8 cellular contexts compared by ENCODE assay signal in genomic region chr7:77330169-77330882, GRCh38.
DNase-seq lines count a peak whose midpoint lies in the region; ATAC-seq, FAIRE-seq and TF ChIP-seq lines count a peak whose summit lies in the region.

No MANE protein-coding gene starts in this region.

- no peak overlapping the region for H3K4me3 ChIP-seq in left ventricle myocardium inferior
- no peak overlapping the region for H3K4me3 ChIP-seq in lower lobe of right lung

- no peak for FAIRE-seq in RCC 7860 (lab: Jason Lieb, UNC)

- H3K27me3 ChIP-seq in left ventricle myocardium inferior (ENCODE audit: low read depth) (no peaks in the 10 kb centered on the region), lower lobe of right lung (ENCODE audit: low read depth) (no peaks in the 10 kb centered on the region)

- H3K4me1 ChIP-seq in left ventricle myocardium inferior: peaks cover 56% of the 10 kb centered on the region
- peaks cover 55% of the 10 kb centered on the region for H3K4me1 ChIP-seq in lower lobe of right lung

- ATAC-seq in Right ventricle myocardium superior (ENCODE audit: poor library complexity): no peak
- ATAC-seq in HG03064 (IDR thresholded peaks at IDR 0.05; ENCODE audit: low read depth, unreplicated experiment): peak; percentile 71
- peak; percentile 77 to 80 for ATAC-seq in lower lobe of right lung

- DNase-seq in left ventricle myocardium inferior (no peak), Right ventricle myocardium superior (no peak), SIG-M5 (lab: John Stamatoyannopoulos, UW) (peak; percentile 18), lower lobe of right lung (peak; percentile 37), OCI-M2 (lab: John Stamatoyannopoulos, UW; ENCODE audit: unreplicated experiment) (no peak), middle frontal gyrus (ENCODE audit: extremely low spot score, low spot score) (no peak), RCC 7860 (ENCODE audit: low spot score) (no peak)

- H3K27ac ChIP-seq in left ventricle myocardium inferior (replicated peaks) (peak overlapping the region; percentile 74), lower lobe of right lung (peak overlapping the region; percentile 53)

- H3K9me3 ChIP-seq in left ventricle myocardium inferior (replicated peaks): no peaks in the 10 kb centered on the region
- H3K9me3 ChIP-seq in lower lobe of right lung: no peaks in the 10 kb centered on the region

- H3K36me3 ChIP-seq in left ventricle myocardium inferior (no peaks in the 10 kb centered on the region), lower lobe of right lung (peaks cover 3% of the 10 kb centered on the region)

- intact Hi-C loops in left ventricle myocardium inferior (cut with micrococcal nuclease) (no loop called here), Right ventricle myocardium superior (cut with DNase I) (no loop called here), lower lobe of right lung (cut with DNase I) (no loop called here)

- TF ChIP-seq CTCF in left ventricle myocardium inferior (IDR thresholded peaks at IDR 0.05; ENCODE audit: borderline replicate concordance) (no peak), lower lobe of right lung (IDR thresholded peaks at IDR 0.05) (no peak)

Comparison
In these comparisons a context has a peak if more than half of its experiments do, and no peak if none do; other contexts are left out.
1. DNase-seq: peak in SIG-M5 (single experiment) and lower lobe of right lung (single experiment); none in left ventricle myocardium inferior (single experiment), Right ventricle myocardium superior (single experiment), OCI-M2 (single experiment), middle frontal gyrus (single experiment) and RCC 7860 (single experiment).